Comparison of ENCODE assay signal across 10 cellular contexts in the genomic region with DNA sequence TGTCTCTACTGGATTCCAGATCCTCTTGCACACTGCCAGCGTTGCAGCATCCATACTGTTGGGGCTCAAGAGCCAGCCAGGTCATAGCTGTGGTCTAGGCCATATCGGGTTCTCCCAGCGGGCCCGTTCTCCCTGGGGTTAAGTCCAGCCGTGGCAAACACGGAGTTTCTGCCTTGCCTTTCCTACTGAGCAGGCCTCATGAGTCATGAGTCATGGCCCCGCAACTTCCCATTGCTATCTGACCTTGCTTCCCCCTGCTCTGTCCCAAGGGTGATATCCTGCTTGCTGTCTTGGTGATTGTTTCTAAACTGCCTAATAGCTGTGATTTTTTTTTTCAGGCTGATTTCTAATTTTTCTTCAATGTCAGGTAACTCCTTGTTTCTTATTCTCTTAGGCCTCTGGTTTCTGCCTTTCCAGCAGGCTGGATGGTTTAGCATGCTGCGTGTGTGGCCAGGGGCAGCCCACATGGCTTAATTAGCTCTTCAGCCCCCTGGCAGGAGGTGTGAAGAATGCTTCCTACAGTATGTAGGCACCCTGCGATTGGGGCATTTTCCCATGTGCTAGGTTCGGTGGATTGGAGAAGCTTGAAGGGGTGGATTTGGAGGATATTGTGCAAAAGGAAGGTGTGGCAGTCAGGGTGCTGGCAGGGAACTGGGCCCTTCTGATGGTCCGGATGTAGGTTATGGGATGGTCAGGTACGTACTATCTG. TPM values are rescaled to one million over a fixed set of nuclear protein-coding genes. Genes with fewer than 3 reads are reported as not detected.
A peak's percentile ranks its signal among the peaks of the same experiment; 100 is the strongest.
DNase-seq lines count a peak whose midpoint lies in the region; ATAC-seq and TF ChIP-seq lines count a peak whose summit lies in the region.
"Had no signal": no experiment of that assay in that cellular context is flagged by ENCODE, and none has a peak within 500 bp of the region (broad histone marks: within the 10 kb centered on the region; RNA-seq: fewer than 3 reads in every experiment).

No MANE protein-coding gene starts in this region.

- TF ChIP-seq CTCF in neutrophil (IDR thresholded peaks at IDR 0.05), result no peak
- no peak for TF ChIP-seq CTCF in coronary artery (IDR thresholded peaks at IDR 0.05)

- H3K9me3 ChIP-seq in neutrophil, result no peaks in the 10 kb centered on the region

- H3K27me3 ChIP-seq in neutrophil, result peaks cover 4% of the 10 kb centered on the region

- no peaks in the 10 kb centered on the region for H3K36me3 ChIP-seq in neutrophil

- peaks cover 41 to 45% of the 10 kb centered on the region in 2 experiments for H3K4me1 ChIP-seq in neutrophil (ENCODE audit: control insufficient read depth in 1 of 2, insufficient read depth in 1 of 2, low read depth in 1 of 2, low read length in 1 of 2)

- H3K27ac ChIP-seq in neutrophil (peak overlapping the region; percentile 64), coronary artery (peak overlapping the region in 1 of 2 donors; percentile 59)

- no peak overlapping the region for H3K4me3 Mint-ChIP-seq in activated naive CD4-positive, alpha-beta T cell treated with anti-CD3 and anti-CD28 coated beads for 36 hours
- H3K4me3 Mint-ChIP-seq: activated CD4-positive, alpha-beta T cell treated with anti-CD3 and anti-CD28 coated beads for 36 hours had no signal

- H3K27me3 Mint-ChIP-seq in activated naive CD4-positive, alpha-beta T cell treated with anti-CD3 and anti-CD28 coated beads for 36 hours (ENCODE audit: low read depth), result peaks cover 14% of the 10 kb centered on the region

- H3K27ac Mint-ChIP-seq in activated naive CD4-positive, alpha-beta T cell treated with anti-CD3 and anti-CD28 coated beads for 36 hours, result no peak overlapping the region
- H3K27ac Mint-ChIP-seq: activated CD4-positive, alpha-beta T cell treated with anti-CD3 and anti-CD28 coated beads for 36 hours had no signal

- H3K36me3 Mint-ChIP-seq in activated naive CD4-positive, alpha-beta T cell treated with anti-CD3 and anti-CD28 coated beads for 36 hours (ENCODE audit: low read depth), result no peaks in the 10 kb centered on the region

- ATAC-seq in GM19467 (IDR thresholded peaks at IDR 0.05; ENCODE audit: unreplicated experiment), result no peak
- ATAC-seq: activated CD4-positive, alpha-beta T cell treated with anti-CD3 and anti-CD28 coated beads for 36 hours had no signal

- peak; percentile 48 to 68 for DNase-seq in AML-193 (lab: John Stamatoyannopoulos, UW)
- peak; percentile 51 for DNase-seq in NOMO-1 treated with dmso at 0.1 percent for 144 hours (lab: John Stamatoyannopoulos, UW; ENCODE audit: unreplicated experiment)
- peak; percentile 56 for DNase-seq in fibroblast of gingiva (ENCODE audit: low read depth)
- no peak for DNase-seq in coronary artery (ENCODE audit: low spot score)
- DNase-seq in activated naive CD4-positive, alpha-beta T cell treated with anti-CD3 and anti-CD28 coated beads for 36 hours, result no peak
- no peak for DNase-seq in DMS153 treated with DMSO at 0.1 percent for 48 hours (lab: John Stamatoyannopoulos, UW; ENCODE audit: unreplicated experiment)
- DNase-seq: activated CD4-positive, alpha-beta T cell treated with anti-CD3 and anti-CD28 coated beads for 36 hours; effector CD4-positive, alpha-beta T cell had no signal

- intact Hi-C loops in activated naive CD4-positive, alpha-beta T cell treated with anti-CD3 and anti-CD28 coated beads for 36 hours (cut with micrococcal nuclease), result no loop called here

- H3K9me3 Mint-ChIP-seq in activated naive CD4-positive, alpha-beta T cell treated with anti-CD3 and anti-CD28 coated beads for 36 hours, result no peaks in the 10 kb centered on the region

- peaks cover 3% of the 10 kb centered on the region for H3K4me1 Mint-ChIP-seq in activated naive CD4-positive, alpha-beta T cell treated with anti-CD3 and anti-CD28 coated beads for 36 hours (ENCODE audit: low read depth)

- H3K4me3 ChIP-seq in neutrophil (ENCODE audit: low read depth in 1 of 2, low read length in 1 of 2), result peak overlapping the region; percentile 18 to 32
- no peak overlapping the region for H3K4me3 ChIP-seq in coronary artery

- CTCF ChIA-PET in activated naive CD4-positive, alpha-beta T cell treated with anti-CD3 and anti-CD28 coated beads for 36 hours (lab: Charles Lee), result no interaction called here

RNA-seq across cellular contexts. Expression of a gene that starts 18.7 kb away (rescaled TPM):
- under 1 TPM; 0.20 to 0.50 TPM for total RNA-seq in activated naive CD4-positive, alpha-beta T cell treated with anti-CD3 and anti-CD28 coated beads for 36 hours

Comparison
In these comparisons a context has a peak if more than half of its experiments do, and no peak if none do; other contexts are left out.
1. DNase-seq: peak in AML-193 (2 of 2), NOMO-1 treated with dmso at 0.1 percent for 144 hours (single experiment) and fibroblast of gingiva (single experiment); none in coronary artery (single experiment), activated naive CD4-positive, alpha-beta T cell treated with anti-CD3 and anti-CD28 coated beads for 36 hours (single experiment) and DMS153 treated with DMSO at 0.1 percent for 48 hours (single experiment).